In the genomic region with DNA sequence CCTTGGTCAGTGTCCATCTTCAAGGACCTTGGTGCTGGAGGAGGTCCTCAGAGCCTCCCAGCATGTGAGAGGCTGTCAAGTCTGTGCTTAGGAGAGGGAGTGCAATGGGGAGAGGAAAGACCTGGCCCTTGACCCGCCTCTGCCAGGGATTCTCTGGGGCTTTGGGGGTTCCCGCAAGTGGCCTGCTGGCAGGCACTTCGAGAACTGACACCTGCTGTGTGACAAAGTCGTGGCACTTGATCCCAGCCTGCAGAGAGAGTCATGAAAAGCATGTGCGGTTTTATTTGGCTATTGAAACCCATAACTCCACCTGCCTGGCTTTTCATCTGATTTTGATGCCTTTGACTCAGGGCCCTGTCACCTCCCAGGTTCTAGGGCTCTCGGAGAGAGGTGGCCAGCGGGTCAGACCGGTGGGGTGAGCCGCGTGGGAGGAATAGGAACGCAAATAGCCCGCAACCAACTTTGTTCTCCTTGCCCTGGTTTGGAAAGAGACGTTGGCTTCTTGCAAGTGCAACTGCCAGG, we compare ENCODE assay signal across 8 cellular contexts. TPM values are rescaled to one million over a fixed set of nuclear protein-coding genes. Genes with fewer than 3 reads are reported as not detected.
DNase-seq lines count a peak whose midpoint lies in the region; ATAC-seq and TF ChIP-seq lines count a peak whose summit lies in the region.

No MANE protein-coding gene starts in this region.

- H3K27ac ChIP-seq in suprapubic skin, result peak overlapping the region; percentile 75

- DNase-seq in NB4 (ENCODE audit: low read depth), result peak; percentile 65
- DNase-seq in suprapubic skin (ENCODE audit: low spot score in 2 of 2), result no peak
- no peak for DNase-seq in NCI-H2171 treated with DMSO at 0.1 percent for 48 hours (lab: John Stamatoyannopoulos, UW)
- DNase-seq in DMS114 treated with DMSO at 0.1 percent for 48 hours (lab: John Stamatoyannopoulos, UW; ENCODE audit: unreplicated experiment), result no peak

- H3K4me3 ChIP-seq in GM12875 (ENCODE audit: low read depth, low read length) (peak overlapping the region; percentile 54), NB4 (ENCODE audit: low read depth, low read length) (peak overlapping the region; percentile 23), suprapubic skin (no peak overlapping the region)

- no peaks in the 10 kb centered on the region for H3K27me3 ChIP-seq in suprapubic skin

- H3K4me1 ChIP-seq in suprapubic skin, result peaks cover 60% of the 10 kb centered on the region

- TF ChIP-seq CTCF in GM12875 (IDR thresholded peaks at IDR 0.05; ENCODE audit: borderline replicate concordance, insufficient read depth, low read depth, low read length), result no peak
- no peak for TF ChIP-seq CTCF in NB4 (IDR thresholded peaks at IDR 0.05; ENCODE audit: low read depth, low read length)
- no peak for TF ChIP-seq CTCF in suprapubic skin (IDR thresholded peaks at IDR 0.05)

- no peaks in the 10 kb centered on the region for H3K36me3 ChIP-seq in suprapubic skin

- TF ChIP-seq EP300 in suprapubic skin (IDR thresholded peaks at IDR 0.05), result no peak

- ATAC-seq in GM21717 (IDR thresholded peaks at IDR 0.05; ENCODE audit: unreplicated experiment), result peak; percentile 18
- ATAC-seq in esophagus mucosa, result peak; percentile 56
- no peak for ATAC-seq in GM19023 (IDR thresholded peaks at IDR 0.05; ENCODE audit: unreplicated experiment)

- WGBS in suprapubic skin, result 66% methylated on average over 13 of the region's 13 CpGs

- no peaks in the 10 kb centered on the region for H3K9me3 ChIP-seq in suprapubic skin

- TF ChIP-seq POLR2A in NB4 (IDR thresholded peaks at IDR 0.05; ENCODE audit: extremely low read depth, insufficient read length), result peak; percentile 2
- TF ChIP-seq POLR2A in suprapubic skin (IDR thresholded peaks at IDR 0.05), result no peak

RNA-seq across cellular contexts. Expression of gene GSE1, which starts 42.8 kb away (rescaled TPM):
- total RNA-seq in esophagus mucosa, result 23.9 TPM
- total RNA-seq in suprapubic skin, result 100 to 1,000 TPM in 2 of 4 donors, 10 to 100 TPM in 2; 46.7 to 144 (median 96.9) TPM
